Comparison of ENCODE assay signal across 12 cellular contexts in genomic region chr4:15754323-15754722, GRCh38. TPM values are rescaled to one million over a fixed set of nuclear protein-coding genes. Genes with fewer than 3 reads are reported as not detected.
DNase-seq lines count a peak whose midpoint lies in the region; ATAC-seq and TF ChIP-seq lines count a peak whose summit lies in the region.
"Had no signal": no experiment of that assay in that cellular context is flagged by ENCODE, and none has a peak within 500 bp of the region (broad histone marks: within the 10 kb centered on the region; RNA-seq: fewer than 3 reads in every experiment).

No MANE protein-coding gene starts in this region.

- H3K27ac Mint-ChIP-seq in effector memory CD8-positive, alpha-beta T cell = peak overlapping the region in 1 of 2 donors; percentile 67

- no peaks in the 10 kb centered on the region for H3K9me3 ChIP-seq in upper lobe of right lung
- H3K9me3 ChIP-seq: Caco-2, Peyer's patch had no signal

- DNase-seq in stimulated activated CD4-positive, alpha-beta T cell treated with anti-CD3 and anti-CD28 coated beads, Interleukin-15, amount 100 ng/mL, for 24 hours = peak; percentile 52
- no peak for DNase-seq in stimulated activated CD4-positive, alpha-beta T cell treated with anti-CD3 and anti-CD28 coated beads, Interleukin-12 subunit alpha, Interleukin-12 subunit beta, amount 100 ng/mL, for 4 hours
- DNase-seq in activated CD4-positive, alpha-beta T cell treated with anti-CD3 and anti-CD28 coated beads, Interleukin-2, amount 50 U/mL, for 1 hour = peak; percentile 50
- peak; percentile 27 to 45 (median 36) for DNase-seq in effector memory CD8-positive, alpha-beta T cell
- DNase-seq in upper lobe of right lung = no peak
- DNase-seq: Caco-2, left colon had no signal

- peaks cover 14% of the 10 kb centered on the region for H3K36me3 Mint-ChIP-seq in effector memory CD8-positive, alpha-beta T cell (ENCODE audit: insufficient read depth)

- no peaks in the 10 kb centered on the region for H3K36me3 ChIP-seq in upper lobe of right lung
- H3K36me3 ChIP-seq: cardiac muscle cell, Peyer's patch had no signal

- ATAC-seq in effector memory CD8-positive, alpha-beta T cell (replicated peaks) = peak; percentile 37
- ATAC-seq in upper lobe of right lung (peak; percentile 55), GM19328 (IDR thresholded peaks at IDR 0.05; ENCODE audit: unreplicated experiment) (no peak), GM19463 (IDR thresholded peaks at IDR 0.05; ENCODE audit: unreplicated experiment) (no peak), GM18498 (IDR thresholded peaks at IDR 0.05; ENCODE audit: unreplicated experiment) (no peak)
- ATAC-seq: left colon had no signal

- no peaks in the 10 kb centered on the region for H3K27me3 Mint-ChIP-seq in effector memory CD8-positive, alpha-beta T cell

- H3K27me3 ChIP-seq in upper lobe of right lung = no peaks in the 10 kb centered on the region
- H3K27me3 ChIP-seq: cardiac muscle cell, Peyer's patch had no signal

- peaks cover 40 to 42% of the 10 kb centered on the region in 2 donors for H3K4me1 Mint-ChIP-seq in effector memory CD8-positive, alpha-beta T cell (ENCODE audit: low read depth in 2 of 2)

- H3K9me3 Mint-ChIP-seq in effector memory CD8-positive, alpha-beta T cell = no peaks in the 10 kb centered on the region

- intact Hi-C loops in upper lobe of right lung (cut with DNase I) = no loop called here

- H3K4me3 Mint-ChIP-seq in effector memory CD8-positive, alpha-beta T cell = peak overlapping the region; percentile 66 to 73

- no peak for TF ChIP-seq CTCF in upper lobe of right lung (IDR thresholded peaks at IDR 0.05)

- H3K27ac ChIP-seq in upper lobe of right lung = no peak overlapping the region
- H3K27ac ChIP-seq: cardiac muscle cell, Peyer's patch had no signal

- H3K4me1 ChIP-seq in upper lobe of right lung = no peaks in the 10 kb centered on the region
- H3K4me1 ChIP-seq: Caco-2, Peyer's patch had no signal

- H3K4me3 ChIP-seq in upper lobe of right lung = no peak overlapping the region
- H3K4me3 ChIP-seq: cardiac muscle cell, Peyer's patch had no signal

RNA-seq across cellular contexts. Expression of gene CD38, which starts 23.8 kb away (rescaled TPM):
- total RNA-seq in upper lobe of right lung = 2.4 TPM
- total RNA-seq: Caco-2, cardiac muscle cell had no signal

RNA-seq across cellular contexts. Expression of gene BST1, which starts 51.5 kb away (rescaled TPM):
- 11.0 TPM for total RNA-seq in upper lobe of right lung

Comparison
In these comparisons a context has a peak if more than half of its experiments do, and no peak if none do; other contexts are left out.
1. DNase-seq: peak in stimulated activated CD4-positive, alpha-beta T cell treated with anti-CD3 and anti-CD28 coated beads, Interleukin-15, amount 100 ng/mL, for 24 hours (single experiment), activated CD4-positive, alpha-beta T cell treated with anti-CD3 and anti-CD28 coated beads, Interleukin-2, amount 50 U/mL, for 1 hour (single experiment) and effector memory CD8-positive, alpha-beta T cell (3 of 3); none in stimulated activated CD4-positive, alpha-beta T cell treated with anti-CD3 and anti-CD28 coated beads, Interleukin-12 subunit alpha, Interleukin-12 subunit beta, amount 100 ng/mL, for 4 hours (single experiment) and upper lobe of right lung (single experiment).
2. ATAC-seq: peak in effector memory CD8-positive, alpha-beta T cell (single experiment) and upper lobe of right lung (single experiment); none in GM19328 (single experiment), GM19463 (single experiment) and GM18498 (single experiment).